ENCODE assay signal across 8 cellular contexts in genomic region chr15:90598053-90598577, GRCh38.
DNase-seq lines count a peak whose midpoint lies in the region; ATAC-seq and TF ChIP-seq lines count a peak whose summit lies in the region.

No MANE protein-coding gene starts in this region.

- no peaks in the 10 kb centered on the region for H3K27me3 ChIP-seq in DOHH2 (ENCODE audit: control insufficient read depth, low read length)

- H3K4me3 ChIP-seq in DOHH2 (ENCODE audit: low read length) (peak overlapping the region; percentile 69), choroid plexus epithelial cell (ENCODE audit: low read depth, low read length) (no peak overlapping the region)

- DNase-seq in choroid plexus epithelial cell (ENCODE audit: low read depth) (peak; percentile 29), mucosa of gallbladder (ENCODE audit: low spot score) (peak; percentile 73), NCI-H1417 treated with DMSO at 0.1 percent for 48 hours (lab: John Stamatoyannopoulos, UW) (no peak), cerebellar nuclear complex (lab: John Stamatoyannopoulos, UW) (no peak), NCI-H2227 (lab: John Stamatoyannopoulos, UW; ENCODE audit: unreplicated experiment) (no peak)

- H3K4me1 ChIP-seq in DOHH2 (ENCODE audit: control insufficient read depth, low read length), result peaks cover 56% of the 10 kb centered on the region

- peaks cover 29% of the 10 kb centered on the region for H3F3A ChIP-seq in DOHH2 (ENCODE audit: control insufficient read depth, insufficient read depth)

- peak overlapping the region; percentile 87 for H3K4me2 ChIP-seq in DOHH2 (ENCODE audit: low read length)

- H3K79me2 ChIP-seq in DOHH2 (ENCODE audit: control insufficient read depth, low read length), result peaks cover 3% of the 10 kb centered on the region; the same call in 1 of the 2 replicates

- H3K9me2 ChIP-seq in DOHH2 (replicated peaks; ENCODE audit: control insufficient read depth, low read length), result no peaks in the 10 kb centered on the region

- peak overlapping the region; percentile 95 for H3K27ac ChIP-seq in DOHH2 (ENCODE audit: low read depth, low read length)
- H3K27ac ChIP-seq in KOPT-K1 (ENCODE audit: low read depth, low read length, poor library complexity, severe bottlenecking), result peak overlapping the region; percentile 78

- ATAC-seq in GM19452 (IDR thresholded peaks at IDR 0.05; ENCODE audit: unreplicated experiment), result peak; percentile 37

- H3K36me3 ChIP-seq in DOHH2 (ENCODE audit: control insufficient read depth, low read length), result peaks cover 10% of the 10 kb centered on the region; the same call in 1 of the 2 replicates
- H3K36me3 ChIP-seq in KOPT-K1 (ENCODE audit: insufficient read depth, low read length), result no peaks in the 10 kb centered on the region

- no peaks in the 10 kb centered on the region for H4K20me1 ChIP-seq in DOHH2 (ENCODE audit: control insufficient read depth, insufficient read depth, low read depth, low read length)

- H3K9me3 ChIP-seq in DOHH2 (ENCODE audit: control insufficient read depth, insufficient read depth, low read length) (no peaks in the 10 kb centered on the region), KOPT-K1 (ENCODE audit: insufficient read depth, low read length, poor library complexity, severe bottlenecking) (no peaks in the 10 kb centered on the region)

- TF ChIP-seq CTCF in DOHH2 (IDR thresholded peaks at IDR 0.05; ENCODE audit: low read depth, low read length, poor library complexity, severe bottlenecking), result peak; percentile 27
- peak; percentile 19 for TF ChIP-seq CTCF in choroid plexus epithelial cell (conservative IDR thresholded peaks at IDR 0.05; ENCODE audit: low read depth, low read length)

Comparison
In these comparisons a context has a peak if more than half of its experiments do, and no peak if none do; other contexts are left out.
1. DNase-seq: peak in choroid plexus epithelial cell (single experiment) and mucosa of gallbladder (single experiment); none in NCI-H1417 treated with DMSO at 0.1 percent for 48 hours (single experiment), cerebellar nuclear complex (0 of 2) and NCI-H2227 (single experiment).